1 cellular context compared by ENCODE assay signal in genomic region chr16:75099738-75100615, GRCh38.
TF ChIP-seq lines count a peak whose summit lies in the region.

No MANE protein-coding gene starts in this region.

TF ChIP-seq in GM12878, 131 proteins besides CTCF, POLR2A, EP300 and RAD21:
- TF ChIP-seq PAX8 (IDR thresholded peaks at IDR 0.05) (no peak), BCL3 (IDR thresholded peaks at IDR 0.05; ENCODE audit: borderline replicate concordance, insufficient read depth, low read depth, low read length, poor library complexity, severe bottlenecking) (no peak), RELA (IDR thresholded peaks at IDR 0.05; ENCODE audit: borderline replicate concordance, partially characterized antibody) (no peak), LARP7 (IDR thresholded peaks at IDR 0.05) (no peak), MYC (IDR thresholded peaks at IDR 0.05; ENCODE audit: insufficient read depth, insufficient read length, insufficient replicate concordance, low read length, severe bottlenecking) (no peak)
